10 cellular contexts compared by ENCODE assay signal in the genomic region with DNA sequence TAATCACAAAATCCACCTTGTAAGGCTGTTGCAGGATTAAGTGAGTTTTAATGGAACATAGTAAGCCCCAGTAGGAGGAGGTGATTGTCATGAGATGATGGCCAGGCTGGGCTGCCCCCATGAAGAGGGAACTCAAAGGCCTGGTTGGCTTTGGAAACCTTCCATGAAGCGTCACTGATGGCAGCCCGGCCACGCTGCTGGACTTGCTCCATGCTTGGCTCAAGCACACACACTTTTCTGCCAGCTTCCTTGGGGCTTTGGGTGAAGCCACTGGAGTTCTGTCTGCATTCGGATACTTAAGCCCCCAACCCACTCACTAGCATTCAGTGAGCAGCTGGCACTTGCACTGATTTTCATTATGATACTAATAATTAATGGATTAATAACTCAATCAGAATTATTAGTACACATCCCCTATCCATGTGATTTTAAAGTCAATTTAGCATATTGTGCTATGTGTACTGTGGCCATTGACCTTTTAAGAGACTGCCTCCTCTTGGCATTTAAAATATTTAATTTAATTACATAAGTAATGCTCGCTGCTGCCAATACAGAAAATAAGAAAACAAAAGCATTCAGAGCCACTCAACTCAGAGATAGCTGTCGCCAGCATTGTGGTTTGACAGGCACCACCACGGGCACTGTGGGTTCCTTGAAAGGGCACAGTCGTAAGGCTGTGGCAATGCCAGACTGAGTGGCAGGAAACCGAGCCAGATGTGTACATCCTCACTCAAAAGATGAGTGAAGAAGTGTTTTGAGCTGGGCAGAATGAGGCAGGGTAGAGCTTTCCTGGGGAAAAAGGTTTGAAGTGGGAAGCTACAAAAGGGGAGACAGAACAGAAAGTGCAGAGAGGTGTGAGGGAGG. TPM values are rescaled to one million over a fixed set of nuclear protein-coding genes. Genes with fewer than 3 reads are reported as not detected.
DNase-seq lines count a peak whose midpoint lies in the region; TF ChIP-seq lines count a peak whose summit lies in the region.
"Had no signal": no experiment of that assay in that cellular context is flagged by ENCODE, and none has a peak within 500 bp of the region (broad histone marks: within the 10 kb centered on the region; RNA-seq: fewer than 3 reads in every experiment).

No MANE protein-coding gene starts in this region.

- no peaks in the 10 kb centered on the region for H3K9me2 ChIP-seq in Loucy (replicated peaks; ENCODE audit: low read depth, low read length)

- no peak overlapping the region for H3K4ac ChIP-seq in mesenchymal stem cell (ENCODE audit: low read depth in 1 of 2, low read length in 2 of 2)

- no peak overlapping the region for H3K14ac ChIP-seq in mesenchymal stem cell (ENCODE audit: low read length in 2 of 2)

- peak overlapping the region; percentile 32 for H3K4me3 ChIP-seq in Loucy (ENCODE audit: low read length, poor library complexity, severe bottlenecking)
- no peak overlapping the region for H3K4me3 ChIP-seq in mesenchymal stem cell (ENCODE audit: insufficient read depth in 1 of 2, low read depth in 1 of 2, low read length in 2 of 2)
- H3K4me3 ChIP-seq: lung had no signal

- H3K4me1 ChIP-seq in Loucy (ENCODE audit: insufficient read depth, low read length, poor library complexity, severe bottlenecking): peaks cover 55% of the 10 kb centered on the region
- peaks cover 2% of the 10 kb centered on the region for H3K4me1 ChIP-seq in mesenchymal stem cell (ENCODE audit: control insufficient read depth, insufficient read depth, low read depth, low read length)

- H3F3A ChIP-seq in Loucy (ENCODE audit: low read depth): no peaks in the 10 kb centered on the region

- H3K18ac ChIP-seq in mesenchymal stem cell (ENCODE audit: low read depth in 1 of 2, low read length in 2 of 2): no peak overlapping the region

- no peak overlapping the region for H2BK120ac ChIP-seq in mesenchymal stem cell (ENCODE audit: low read depth, low read length)

- H4K8ac ChIP-seq in mesenchymal stem cell (ENCODE audit: low read length): no peak overlapping the region

- H3K36me3 ChIP-seq in Loucy (ENCODE audit: insufficient read depth, low read length): no peaks in the 10 kb centered on the region
- no peaks in the 10 kb centered on the region for H3K36me3 ChIP-seq in mesenchymal stem cell (ENCODE audit: control insufficient read depth in 1 of 2, insufficient read depth in 2 of 2, low read depth in 1 of 2, low read length in 2 of 2)

- 72% methylated on average over 8 of the region's 9 CpGs for WGBS in mesenchymal stem cell

- H3K27me3 ChIP-seq in Loucy (ENCODE audit: insufficient read depth, low read length, poor library complexity, severe bottlenecking): no peaks in the 10 kb centered on the region
- peaks cover 52 to 87% of the 10 kb centered on the region in 2 experiments for H3K27me3 ChIP-seq in mesenchymal stem cell (ENCODE audit: control insufficient read depth in 1 of 2, insufficient read depth in 1 of 2, low read length in 2 of 2)

- no peak for TF ChIP-seq CTCF in Loucy (conservative IDR thresholded peaks at IDR 0.05; ENCODE audit: low read length)

- H3K79me1 ChIP-seq in mesenchymal stem cell (replicated peaks; ENCODE audit: low read length, poor library complexity, severe bottlenecking): no peaks in the 10 kb centered on the region

- H3K79me2 ChIP-seq in Loucy (ENCODE audit: insufficient read depth, low read length): no peaks in the 10 kb centered on the region

- H2BK15ac ChIP-seq in mesenchymal stem cell (ENCODE audit: low read depth, poor library complexity, severe bottlenecking): no peak overlapping the region

- H2BK12ac ChIP-seq in mesenchymal stem cell (ENCODE audit: low read length in 2 of 2): no peak overlapping the region

- H3K27ac ChIP-seq in mesenchymal stem cell (ENCODE audit: low read length, poor library complexity, severe bottlenecking): no peak overlapping the region

- no peak overlapping the region for H2BK5ac ChIP-seq in mesenchymal stem cell (ENCODE audit: low read depth, low read length, poor library complexity, severe bottlenecking)

- H2AFZ ChIP-seq in Loucy (ENCODE audit: low read length) (no peak overlapping the region), mesenchymal stem cell (ENCODE audit: low read depth, low read length) (no peak overlapping the region)

- H3K9me3 ChIP-seq in Loucy (ENCODE audit: insufficient read depth, low read depth, low read length) (no peaks in the 10 kb centered on the region), mesenchymal stem cell (ENCODE audit: control insufficient read depth, low read length) (no peaks in the 10 kb centered on the region)

- peak overlapping the region; percentile 56 for H3K4me2 ChIP-seq in Loucy (ENCODE audit: low read depth, low read length, poor library complexity, severe bottlenecking)
- no peak overlapping the region for H3K4me2 ChIP-seq in mesenchymal stem cell (ENCODE audit: low read length, poor library complexity, severe bottlenecking)

- H4K91ac ChIP-seq in mesenchymal stem cell (ENCODE audit: low read length): no peak overlapping the region

- H3K9ac ChIP-seq in Loucy (ENCODE audit: low read depth, low read length, poor library complexity, severe bottlenecking) (no peak overlapping the region), mesenchymal stem cell (ENCODE audit: low read length) (no peak overlapping the region)

- peak; percentile 68 for DNase-seq in activated CD8-positive, alpha-beta memory T cell treated with anti-CD3 and anti-CD28 coated beads for 24 hours
- peak; percentile 18 for DNase-seq in effector CD8-positive, alpha-beta T cell (lab: John Stamatoyannopoulos, UW)
- DNase-seq in stimulated activated CD4-positive, alpha-beta T cell treated with anti-CD3 and anti-CD28 coated beads, Interleukin-4, amount 100 ng/mL, for 24 hours: peak; percentile 27
- no peak for DNase-seq in NCI-H1930 (lab: John Stamatoyannopoulos, UW)
- no peak for DNase-seq in NCI-H2107 (lab: John Stamatoyannopoulos, UW)
- DNase-seq in mesenchymal stem cell: no peak
- DNase-seq in NCI-H1048 (lab: John Stamatoyannopoulos, UW): no peak
- DNase-seq: NCI-H1417 treated with DMSO at 0.1 percent for 48 hours had no signal

- no peaks in the 10 kb centered on the region for H4K20me1 ChIP-seq in Loucy (ENCODE audit: insufficient read depth, low read length, poor library complexity, severe bottlenecking)

- H2AK5ac ChIP-seq in mesenchymal stem cell (ENCODE audit: low read length, severe bottlenecking): no peak overlapping the region

- no peak overlapping the region for H3K23ac ChIP-seq in mesenchymal stem cell (ENCODE audit: low read length in 2 of 2)

RNA-seq across cellular contexts. Expression of gene KRT85, which starts 15.9 kb away (rescaled TPM):
- polyA plus RNA-seq in mesenchymal stem cell (2013, experiment 1 of 2): not detected
- not detected for polyA plus RNA-seq in mesenchymal stem cell (2013, experiment 2 of 2)
- polyA plus RNA-seq: lung had no signal

RNA-seq across cellular contexts. Expression of gene KRT83, which starts 30.2 kb away (rescaled TPM):
- not detected for polyA plus RNA-seq in mesenchymal stem cell (2013, experiment 1 of 2)
- polyA plus RNA-seq in mesenchymal stem cell (2013, experiment 2 of 2): not detected
- polyA plus RNA-seq: lung had no signal

RNA-seq across cellular contexts. Expression of gene KRT84, which starts 34.0 kb away (rescaled TPM):
- polyA plus RNA-seq in mesenchymal stem cell (2013, experiment 1 of 2): not detected
- polyA plus RNA-seq in mesenchymal stem cell (2013, experiment 2 of 2): not detected
- polyA plus RNA-seq: lung had no signal

RNA-seq across cellular contexts. Expression of gene KRT82, which starts 54.7 kb away (rescaled TPM):
- not detected for polyA plus RNA-seq in mesenchymal stem cell (2013, experiment 1 of 2)
- not detected for polyA plus RNA-seq in mesenchymal stem cell (2013, experiment 2 of 2)
- polyA plus RNA-seq: lung had no signal

Comparison
In these comparisons a context has a peak if more than half of its experiments do, and no peak if none do; other contexts are left out.
1. DNase-seq: peak in activated CD8-positive, alpha-beta memory T cell treated with anti-CD3 and anti-CD28 coated beads for 24 hours (single experiment), effector CD8-positive, alpha-beta T cell (single experiment) and stimulated activated CD4-positive, alpha-beta T cell treated with anti-CD3 and anti-CD28 coated beads, Interleukin-4, amount 100 ng/mL, for 24 hours (single experiment); none in NCI-H1930 (0 of 2), NCI-H2107 (single experiment), mesenchymal stem cell (single experiment) and NCI-H1048 (single experiment).